Comparison of ENCODE assay signal across 34 cellular contexts in genomic region chr3:22378869-22379268, GRCh38.
"Had no signal": no experiment of that assay in that cellular context is flagged by ENCODE, and none has a peak within 500 bp of the region (broad histone marks: within the 10 kb centered on the region; RNA-seq: fewer than 3 reads in every experiment).

No MANE protein-coding gene starts in this region.

- H3K4me3 ChIP-seq: MG63 had no signal

- H3K27me3 ChIP-seq: MG63 had no signal

- DNase-seq: Karpas-422, Kasumi-1, MG63, MM.1S, MV-4-11, NCI-H1048, NCI-H1092, NCI-H1092 treated with DMSO at 0.1 percent for 48 hours, NCI-H1105, NCI-H1105 treated with DMSO at 0.1 percent for 48 hours, NCI-H1417, NCI-H1417 treated with DMSO at 0.1 percent for 48 hours, NCI-H1436, NCI-H1436 treated with DMSO at 0.1 percent for 48 hours, NCI-H146, NCI-H1694, NCI-H1694 treated with DMSO at 0.1 percent for 48 hours, NCI-H187, NCI-H187 treated with DMSO at 0.1 percent for 48 hours, NCI-H1930, NCI-H2029, NCI-H2029 treated with DMSO at 0.1 percent for 48 hours, NCI-H2081, NCI-H2081 treated with DMSO at 0.1 percent for 48 hours, NCI-H2107, NCI-H2171, NCI-H2171 treated with DMSO at 0.1 percent for 48 hours, NCI-H2227 treated with DMSO at 0.1 percent for 48 hours, NCI-H226, NCI-H345, NCI-H446, NCI-H446 treated with DMSO at 0.1 percent for 48 hours, NCI-H510A, NCI-H524 treated with DMSO at 0.1 percent for 48 hours had no signal

- H3K36me3 ChIP-seq: MG63 had no signal
